In genomic region chr3:23945653-23945902, GRCh38 we compare ENCODE assay signal across 1 cellular context.
A peak's percentile ranks its signal among the peaks of the same experiment; 100 is the strongest.
TF ChIP-seq lines count a peak whose summit lies in the region.

No MANE protein-coding gene starts in this region.

TF ChIP-seq in IMR-90, 13 proteins besides CTCF, POLR2A, EP300 and RAD21:
- TF ChIP-seq FOS (IDR thresholded peaks at IDR 0.05; ENCODE audit: low read depth, low read length) (peak; percentile 80; the same call in 1 of the 2 replicates), CHD1 (IDR thresholded peaks at IDR 0.05; ENCODE audit: low read depth, low read length) (no peak), CEBPB (IDR thresholded peaks at IDR 0.05; ENCODE audit: low read depth, low read length) (no peak), MAFK (IDR thresholded peaks at IDR 0.05; ENCODE audit: low read depth, low read length) (no peak), NFE2L2 (IDR thresholded peaks at IDR 0.05; ENCODE audit: low read depth, low read length) (peak; percentile 75; the same call in 1 of the 2 replicates), USF2 (IDR thresholded peaks at IDR 0.05; ENCODE audit: low read depth, low read length) (no peak), MXI1 (IDR thresholded peaks at IDR 0.05; ENCODE audit: borderline replicate concordance, low read depth, low read length) (peak; percentile 74; the same call in 1 of the 2 replicates), RCOR1 (IDR thresholded peaks at IDR 0.05; ENCODE audit: insufficient replicate concordance, low read length) (no peak)
